ENCODE assay signal across 12 cellular contexts in genomic region chr14:34496007-34496678, GRCh38. TPM values are rescaled to one million over a fixed set of nuclear protein-coding genes. Genes with fewer than 3 reads are reported as not detected.
DNase-seq lines count a peak whose midpoint lies in the region; ATAC-seq, FAIRE-seq and TF ChIP-seq lines count a peak whose summit lies in the region.
"Had no signal": no experiment of that assay in that cellular context is flagged by ENCODE, and none has a peak within 500 bp of the region (broad histone marks: within the 10 kb centered on the region; RNA-seq: fewer than 3 reads in every experiment).

No MANE protein-coding gene starts in this region.

- 58 to 83% (median 59%) methylated on average over 11 of the region's 11 CpGs for WGBS in ovary, 3 donors

- H3K27me3 ChIP-seq in ACC112 (ENCODE audit: insufficient read depth, low read length) (no peaks in the 10 kb centered on the region), ovary (no peaks in the 10 kb centered on the region)
- H3K27me3 ChIP-seq: cardiac muscle cell had no signal

- H3K36me3 ChIP-seq in ACC112 (ENCODE audit: insufficient read depth, low read length) = no peaks in the 10 kb centered on the region
- H3K36me3 ChIP-seq in ovary = no peaks in the 10 kb centered on the region
- H3K36me3 ChIP-seq: cardiac muscle cell had no signal

- H2AFZ ChIP-seq in ACC112 (ENCODE audit: low read length, unreplicated experiment) = peak overlapping the region; percentile 91

- H3K9me3 ChIP-seq in ovary = no peaks in the 10 kb centered on the region

- TF ChIP-seq POLR2A in ovary (IDR thresholded peaks at IDR 0.05) = peak; percentile 10

- H3K4me3 ChIP-seq in ACC112 (ENCODE audit: low read depth, low read length) (0 out of 2 replicates have a peak overlapping the region, but pooled peaks have one; percentile 9), ovary (no peak overlapping the region)
- H3K4me3 ChIP-seq: cardiac muscle cell had no signal

- H3K4me1 ChIP-seq in ACC112 (ENCODE audit: control insufficient read depth, insufficient read depth, low read length, unreplicated experiment) (peaks cover 19% of the 10 kb centered on the region), ovary (ENCODE audit: insufficient read depth) (peaks cover 12% of the 10 kb centered on the region)

- ATAC-seq in left cardiac atrium = peak; percentile 69 to 76
- no peak for ATAC-seq in GM19452 (IDR thresholded peaks at IDR 0.05; ENCODE audit: unreplicated experiment)
- no peak for ATAC-seq in HG03442 (IDR thresholded peaks at IDR 0.05; ENCODE audit: unreplicated experiment)

- no peak for FAIRE-seq in D721Med (lab: Jason Lieb, UNC)
- FAIRE-seq: TTC549 had no signal

- intact Hi-C loops in left cardiac atrium (cut with DNase I) (loop anchor here in 1 of 2 donors (10.0 kb wide), 2 partner anchors 131 to 161 kb away; no protein-coding TSS in a partner anchor), ovary (cut with DNase I) (loop anchor here in 2 of 4 donors (5.0 kb wide), 2 partner anchors 34 to 41 kb away; partner anchors contain the start of genes EAPP (in 1 of the 2) and SPTSSA (in 1 of the 2))

- TF ChIP-seq EP300 in ovary (IDR thresholded peaks at IDR 0.05) = no peak

- H3K27ac ChIP-seq in ACC112 (ENCODE audit: low read depth, low read length) (peak overlapping the region; percentile 94), ovary (peak overlapping the region; percentile 79 to 90)
- H3K27ac ChIP-seq: cardiac muscle cell had no signal

- peak; percentile 10 for DNase-seq in astrocyte of the hippocampus (ENCODE audit: low read depth, low spot score)
- peak; percentile 69 for DNase-seq in left cardiac atrium
- peak; percentile 37 to 77 (median 68) for DNase-seq in ovary
- DNase-seq in D721Med (ENCODE audit: insufficient read length, low spot score) = no peak
- no peak for DNase-seq in NCI-H146 (lab: John Stamatoyannopoulos, UW)
- DNase-seq: NCI-H2171 treated with DMSO at 0.1 percent for 48 hours, OCI-M1 had no signal

- H3K79me2 ChIP-seq in ACC112 (ENCODE audit: control insufficient read depth, insufficient read depth, low read length, unreplicated experiment) = no peaks in the 10 kb centered on the region

- TF ChIP-seq CTCF in ovary (IDR thresholded peaks at IDR 0.05) = no peak
- TF ChIP-seq CTCF in D721Med (IDR thresholded peaks at IDR 0.05; ENCODE audit: insufficient read depth, missing control alignments) = no peak

RNA-seq across cellular contexts. Expression of gene SPTSSA, which starts 34.1 kb away (rescaled TPM):
- 10 to 100 TPM; 14.9 to 15.5 TPM for total RNA-seq in left cardiac atrium
- 10 to 100 TPM; 18.9 to 35.5 (median 24.1) TPM for total RNA-seq in ovary
- 10 to 100 TPM; 19.8 to 36.1 TPM for polyA plus RNA-seq in ovary

RNA-seq across cellular contexts. Expression of gene EAPP, which starts 43.4 kb away (rescaled TPM):
- total RNA-seq in left cardiac atrium = 10 to 100 TPM; 15.9 to 20.9 TPM
- 10 to 100 TPM; 41.1 to 53.8 (median 47.0) TPM for total RNA-seq in ovary
- polyA plus RNA-seq in ovary = 10 to 100 TPM; 67.6 to 67.8 TPM

Comparison
In these comparisons a context has a peak if more than half of its experiments do, and no peak if none do; other contexts are left out.
1. DNase-seq: peak in astrocyte of the hippocampus (single experiment), left cardiac atrium (single experiment) and ovary (5 of 5); none in D721Med (single experiment) and NCI-H146 (single experiment).
2. ATAC-seq: peak in left cardiac atrium (2 of 2); none in GM19452 (single experiment) and HG03442 (single experiment).